ENCODE assay signal across 1 cellular context in genomic region chr7:111424768-111425167, GRCh38.
TF ChIP-seq lines count a peak whose summit lies in the region.

No MANE protein-coding gene starts in this region.

TF ChIP-seq in IMR-90, 13 proteins besides CTCF, POLR2A, EP300 and RAD21 (continued from another document):
- TF ChIP-seq, protein P1, sequence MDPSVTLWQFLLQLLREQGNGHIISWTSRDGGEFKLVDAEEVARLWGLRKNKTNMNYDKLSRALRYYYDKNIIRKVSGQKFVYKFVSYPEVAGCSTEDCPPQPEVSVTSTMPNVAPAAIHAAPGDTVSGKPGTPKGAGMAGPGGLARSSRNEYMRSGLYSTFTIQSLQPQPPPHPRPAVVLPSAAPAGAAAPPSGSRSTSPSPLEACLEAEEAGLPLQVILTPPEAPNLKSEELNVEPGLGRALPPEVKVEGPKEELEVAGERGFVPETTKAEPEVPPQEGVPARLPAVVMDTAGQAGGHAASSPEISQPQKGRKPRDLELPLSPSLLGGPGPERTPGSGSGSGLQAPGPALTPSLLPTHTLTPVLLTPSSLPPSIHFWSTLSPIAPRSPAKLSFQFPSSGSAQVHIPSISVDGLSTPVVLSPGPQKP (IDR thresholded peaks at IDR 0.05; ENCODE audit: borderline replicate concordance, low read depth, low read length), result no peak
- TF ChIP-seq MAFK (IDR thresholded peaks at IDR 0.05; ENCODE audit: low read depth, low read length) (no peak), BHLHE40 (IDR thresholded peaks at IDR 0.05; ENCODE audit: low read depth, low read length) (no peak), RCOR1 (IDR thresholded peaks at IDR 0.05; ENCODE audit: insufficient replicate concordance, low read length) (no peak), RFX5 (IDR thresholded peaks at IDR 0.05; ENCODE audit: low read depth, low read length) (no peak), MAZ (IDR thresholded peaks at IDR 0.05; ENCODE audit: borderline replicate concordance, low read depth, low read length) (no peak), FOS (IDR thresholded peaks at IDR 0.05; ENCODE audit: low read depth, low read length) (no peak)
- TF ChIP-seq, protein P2, sequence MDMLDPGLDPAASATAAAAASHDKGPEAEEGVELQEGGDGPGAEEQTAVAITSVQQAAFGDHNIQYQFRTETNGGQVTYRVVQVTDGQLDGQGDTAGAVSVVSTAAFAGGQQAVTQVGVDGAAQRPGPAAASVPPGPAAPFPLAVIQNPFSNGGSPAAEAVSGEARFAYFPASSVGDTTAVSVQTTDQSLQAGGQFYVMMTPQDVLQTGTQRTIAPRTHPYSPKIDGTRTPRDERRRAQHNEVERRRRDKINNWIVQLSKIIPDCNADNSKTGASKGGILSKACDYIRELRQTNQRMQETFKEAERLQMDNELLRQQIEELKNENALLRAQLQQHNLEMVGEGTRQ (IDR thresholded peaks at IDR 0.05; ENCODE audit: low read depth, low read length), result no peak
